In the genomic region with DNA sequence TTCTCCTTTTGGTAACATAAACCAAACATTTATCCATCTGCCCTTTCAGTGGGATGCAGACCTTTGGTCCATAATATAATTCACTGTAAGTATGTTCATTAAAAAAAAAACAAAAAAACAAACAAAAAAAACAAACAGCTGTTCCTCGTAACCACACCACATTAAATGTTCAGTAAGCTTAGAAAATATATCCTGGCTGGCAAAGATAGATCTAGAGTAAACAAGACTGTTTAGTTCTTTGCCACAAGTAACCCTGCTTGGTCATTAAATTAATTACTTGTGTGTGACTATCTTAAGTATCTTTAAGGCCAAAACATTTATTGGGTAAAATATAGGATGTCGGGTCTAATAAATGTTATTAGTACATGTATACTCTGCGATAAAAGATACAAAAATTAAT, we compare ENCODE assay signal across 27 cellular contexts.
DNase-seq lines count a peak whose midpoint lies in the region; TF ChIP-seq lines count a peak whose summit lies in the region.
"Had no signal": no experiment of that assay in that cellular context is flagged by ENCODE, and none has a peak within 500 bp of the region (broad histone marks: within the 10 kb centered on the region; RNA-seq: fewer than 3 reads in every experiment).

No MANE protein-coding gene starts in this region.

- 83% methylated on average over 3 of the region's 3 CpGs for WGBS in mammary epithelial cell (ENCODE audit: low coverage, missing lambda C conversion rate)
- WGBS in transverse colon (ENCODE audit: low coverage in 1 of 2), 2 donors: 79 to 84% methylated on average over 3 of the region's 3 CpGs

- H3K27ac ChIP-seq in mammary epithelial cell (ENCODE audit: insufficient read depth, low read depth, low read length): no peak overlapping the region
- no peak overlapping the region for H3K27ac ChIP-seq in transverse colon
- H3K27ac ChIP-seq: hepatocyte, left lung, tibial nerve had no signal

- no TSS peak for BruUV-seq in mammary epithelial cell (replicated peaks; lab: Mats Ljungman, UMichigan)

- no peaks in the 10 kb centered on the region for H3K9me3 Mint-ChIP-seq in nephron
- H3K9me3 Mint-ChIP-seq: stimulated activated naive CD8-positive, alpha-beta T cell treated with anti-CD3 and anti-CD28 coated beads, Interleukin-15, amount 100 ng/mL, for 72 hours had no signal

- no peak for TF ChIP-seq POLR2A in transverse colon (IDR thresholded peaks at IDR 0.05)

- H3K9ac ChIP-seq in mammary epithelial cell (ENCODE audit: insufficient read depth, low read length): no peak overlapping the region
- H3K9ac ChIP-seq: SK-N-SH had no signal

- no peaks in the 10 kb centered on the region for H4K20me1 ChIP-seq in mammary epithelial cell (ENCODE audit: insufficient read depth, low read length)

- TF ChIP-seq CTCF in nephron (IDR thresholded peaks at IDR 0.05; ENCODE audit: unreplicated experiment in 3 of 3): no peak
- TF ChIP-seq CTCF in mammary epithelial cell (conservative IDR thresholded peaks at IDR 0.05 in 1 of 2, IDR thresholded peaks at IDR 0.05 in 1 of 2; ENCODE audit: extremely low read depth in 1 of 2, insufficient read depth in 1 of 2, low read depth in 1 of 2, low read length in 2 of 2): no peak
- TF ChIP-seq CTCF in transverse colon (IDR thresholded peaks at IDR 0.05): no peak

- no peaks in the 10 kb centered on the region for H3K27me3 Mint-ChIP-seq in nephron (ENCODE audit: low read depth)
- H3K27me3 Mint-ChIP-seq: activated CD4-positive, alpha-beta T cell treated with anti-CD3 and anti-CD28 coated beads for 36 hours; activated naive CD8-positive, alpha-beta T cell treated with anti-CD3 and anti-CD28 coated beads, Interleukin-2, amount 50 U/mL, for 24 hours; naive B cell; stimulated activated naive CD8-positive, alpha-beta T cell treated with anti-CD3 and anti-CD28 coated beads, Interleukin-15, amount 100 ng/mL, for 72 hours; T-helper 17 cell had no signal

- peak overlapping the region in 2 of 3 experiments; percentile 47 to 59 for H3K27ac Mint-ChIP-seq in nephron
- H3K27ac Mint-ChIP-seq: activated CD4-positive, alpha-beta T cell treated with anti-CD3 and anti-CD28 coated beads for 36 hours; activated naive CD8-positive, alpha-beta T cell treated with anti-CD3 and anti-CD28 coated beads, Interleukin-2, amount 50 U/mL, for 24 hours; CD8-positive, alpha-beta T cell; naive B cell; stimulated activated naive CD8-positive, alpha-beta T cell treated with anti-CD3 and anti-CD28 coated beads, Interleukin-15, amount 100 ng/mL, for 72 hours; T-helper 17 cell had no signal

- H3K79me2 ChIP-seq in mammary epithelial cell (ENCODE audit: insufficient read depth, low read length): no peaks in the 10 kb centered on the region
- H3K79me2 ChIP-seq: hepatocyte had no signal

- in situ Hi-C loops in mammary epithelial cell (cut with MboI; ENCODE audit: low sequenced_read_pairs in 2 of 2): no loop called here
- in situ Hi-C loops in transverse colon (cut with MboI; ENCODE audit: low pct_ligation_motif_present in 1 of 4, low pct_unique_long_range_greater_than_20kb in 1 of 4, low sequenced_read_pairs in 3 of 4): no loop called here

- intact Hi-C loops in mammary epithelial cell (cut with micrococcal nuclease): no loop called here
- intact Hi-C loops in transverse colon (cut with DNase I; ENCODE audit: low total_unique reads): no loop called here

- CTCF ChIA-PET in mammary epithelial cell (lab: Charles Lee; ENCODE audit: low non-redundant PET): no interaction called here

- H2AFZ ChIP-seq in mammary epithelial cell (ENCODE audit: low read depth, low read length): no peak overlapping the region
- H2AFZ ChIP-seq: hepatocyte had no signal

- H3K4me1 ChIP-seq in mammary epithelial cell (ENCODE audit: insufficient read depth, low read length) (no peaks in the 10 kb centered on the region), transverse colon (no peaks in the 10 kb centered on the region)
- H3K4me1 ChIP-seq: left lung, tibial nerve had no signal

- H3K4me2 ChIP-seq in mammary epithelial cell (ENCODE audit: insufficient read depth, low read depth, low read length): no peak overlapping the region
- H3K4me2 ChIP-seq: hepatocyte, SK-N-SH had no signal

- H3K4me3 ChIP-seq in mammary epithelial cell (replicated peaks in 1 of 3; ENCODE audit: insufficient read depth in 1 of 3, low read depth in 2 of 3, low read length in 3 of 3) (no peak overlapping the region), transverse colon (no peak overlapping the region)
- H3K4me3 ChIP-seq: GM12878, hepatocyte, left lung, tibial nerve had no signal

- no peaks in the 10 kb centered on the region for H3K36me3 Mint-ChIP-seq in nephron (ENCODE audit: low read depth)
- H3K36me3 Mint-ChIP-seq: CD8-positive, alpha-beta T cell; naive B cell had no signal

- H3K4me1 Mint-ChIP-seq in nephron: peaks cover 32% of the 10 kb centered on the region
- H3K4me1 Mint-ChIP-seq: activated CD4-positive, alpha-beta T cell treated with anti-CD3 and anti-CD28 coated beads for 36 hours; activated naive CD8-positive, alpha-beta T cell treated with anti-CD3 and anti-CD28 coated beads, Interleukin-2, amount 50 U/mL, for 24 hours; naive B cell; stimulated activated naive CD8-positive, alpha-beta T cell treated with anti-CD3 and anti-CD28 coated beads, Interleukin-15, amount 100 ng/mL, for 72 hours; T-helper 17 cell had no signal

- H3K36me3 ChIP-seq in mammary epithelial cell (ENCODE audit: insufficient read depth, low read length): no peaks in the 10 kb centered on the region
- no peaks in the 10 kb centered on the region for H3K36me3 ChIP-seq in transverse colon
- H3K36me3 ChIP-seq: left lung, tibial nerve had no signal

- DNase-seq in NCI-H146 (lab: John Stamatoyannopoulos, UW) (peak; percentile 56), NCI-H146 treated with DMSO at 0.1 percent for 48 hours (lab: John Stamatoyannopoulos, UW; ENCODE audit: unreplicated experiment) (no peak), NCI-H1105 treated with DMSO at 0.1 percent for 48 hours (lab: John Stamatoyannopoulos, UW) (peak; percentile 76), NCI-H748 (lab: John Stamatoyannopoulos, UW; ENCODE audit: unreplicated experiment) (peak; percentile 71), mammary epithelial cell (no peak), foreskin melanocyte (no peak), transverse colon (no peak)
- DNase-seq: activated CD4-positive, alpha-beta T cell treated with anti-CD3 and anti-CD28 coated beads for 36 hours; activated gamma-delta T cell treated with Interleukin-2 at 50 U/mL for 16 hours; activated naive CD8-positive, alpha-beta T cell treated with anti-CD3 and anti-CD28 coated beads, Interleukin-2, amount 50 U/mL, for 24 hours; CD8-positive, alpha-beta T cell; cerebellar nuclear complex; DND-41; effector CD8-positive, alpha-beta T cell; GOT3; KBM-7; left lung; naive B cell; NCI-H226; nucleus accumbens; SK-N-SH; stimulated activated naive CD8-positive, alpha-beta T cell treated with anti-CD3 and anti-CD28 coated beads, Interleukin-15, amount 100 ng/mL, for 72 hours; T-helper 17 cell had no signal

- H3K27me3 ChIP-seq in mammary epithelial cell (ENCODE audit: insufficient read depth, low read length) (no peaks in the 10 kb centered on the region), transverse colon (no peaks in the 10 kb centered on the region)
- H3K27me3 ChIP-seq: hepatocyte, left lung, tibial nerve had no signal

- dilution Hi-C loops in mammary epithelial cell (cut with HindIII; ENCODE audit: low sequenced_read_pairs): no loop called here

- TF ChIP-seq EP300 in transverse colon (IDR thresholded peaks at IDR 0.05; ENCODE audit: low read depth): no peak

- H3K9me3 ChIP-seq in mammary epithelial cell (replicated peaks; ENCODE audit: insufficient read depth, low read length) (no peaks in the 10 kb centered on the region), transverse colon (no peaks in the 10 kb centered on the region)
- H3K9me3 ChIP-seq: left lung, SK-N-SH, tibial nerve had no signal

- no peak overlapping the region for H3K4me3 Mint-ChIP-seq in nephron
- H3K4me3 Mint-ChIP-seq: activated CD4-positive, alpha-beta T cell treated with anti-CD3 and anti-CD28 coated beads for 36 hours; activated naive CD8-positive, alpha-beta T cell treated with anti-CD3 and anti-CD28 coated beads, Interleukin-2, amount 50 U/mL, for 24 hours; CD8-positive, alpha-beta T cell; naive B cell; stimulated activated naive CD8-positive, alpha-beta T cell treated with anti-CD3 and anti-CD28 coated beads, Interleukin-15, amount 100 ng/mL, for 72 hours; T-helper 17 cell had no signal

Comparison
In these comparisons a context has a peak if more than half of its experiments do, and no peak if none do; other contexts are left out.
1. DNase-seq: peak in NCI-H146 (single experiment), NCI-H1105 treated with DMSO at 0.1 percent for 48 hours (single experiment) and NCI-H748 (single experiment); none in NCI-H146 treated with DMSO at 0.1 percent for 48 hours (single experiment), mammary epithelial cell (single experiment), foreskin melanocyte (single experiment) and transverse colon (single experiment).